ENCODE assay signal across 22 cellular contexts in genomic region chr9:26357803-26358339, GRCh38.
DNase-seq lines count a peak whose midpoint lies in the region; TF ChIP-seq lines count a peak whose summit lies in the region.
"Had no signal": no experiment of that assay in that cellular context is flagged by ENCODE, and none has a peak within 500 bp of the region (broad histone marks: within the 10 kb centered on the region; RNA-seq: fewer than 3 reads in every experiment).

No MANE protein-coding gene starts in this region.

- H3K4me3 ChIP-seq in thyroid gland (replicated peaks in 1 of 3) (no peak overlapping the region), GM23248 (no peak overlapping the region)
- H3K4me3 ChIP-seq: GM12878, MG63 had no signal

- H3K27ac Mint-ChIP-seq in chondrocyte (ENCODE audit: unreplicated experiment): no peak overlapping the region
- H3K27ac Mint-ChIP-seq: CD4-positive, alpha-beta T cell; T-helper 1 cell treated with Interleukin-12 subunit alpha and Interleukin-12 subunit beta and Interleukin-4 antibody, amounts not matched to agents 30 μg/mL and 1 μg/mL, for 36 hours had no signal

- peak; percentile 7 for DNase-seq in NCI-H1092 (lab: John Stamatoyannopoulos, UW)
- peak; percentile 0 to 70 for DNase-seq in NCI-H524 (lab: John Stamatoyannopoulos, UW)
- DNase-seq in cerebellar cortex (ENCODE audit: low spot score): peak; percentile 5
- peak in 1 of 2 donors; percentile 12 for DNase-seq in thyroid gland
- no peak for DNase-seq in SKM-1 (lab: John Stamatoyannopoulos, UW; ENCODE audit: unreplicated experiment)
- no peak for DNase-seq in GM23248
- no peak for DNase-seq in chondrocyte (ENCODE audit: low spot score)
- DNase-seq: BE2C; Calu3; CD4-positive, alpha-beta T cell; DMS79 treated with DMSO at 0.1 percent for 48 hours; GDM1; GOT3; MG63; NCI-H1105 treated with DMSO at 0.1 percent for 48 hours; NCI-H1694 treated with DMSO at 0.1 percent for 48 hours; NCI-H510A treated with DMSO at 0.1 percent for 48 hours; RPMI8226; SIG-M5 had no signal

- no peaks in the 10 kb centered on the region for H3K9me2 ChIP-seq in GM23248 (ENCODE audit: insufficient read depth)

- peaks cover 21% of the 10 kb centered on the region for H3K27me3 Mint-ChIP-seq in chondrocyte (ENCODE audit: low read depth)
- H3K27me3 Mint-ChIP-seq: CD4-positive, alpha-beta T cell had no signal

- no peaks in the 10 kb centered on the region for H3K9me3 ChIP-seq in thyroid gland
- no peaks in the 10 kb centered on the region for H3K9me3 ChIP-seq in GM23248 (ENCODE audit: low read depth)
- H3K9me3 ChIP-seq: BE2C, MG63 had no signal

- TF ChIP-seq CTCF in thyroid gland (IDR thresholded peaks at IDR 0.05) (no peak), chondrocyte (IDR thresholded peaks at IDR 0.05) (no peak)

- no peaks in the 10 kb centered on the region for H3F3A ChIP-seq in GM23248 (ENCODE audit: insufficient read depth)

- no peaks in the 10 kb centered on the region for H3K79me2 ChIP-seq in GM23248 (ENCODE audit: insufficient read depth)

- intact Hi-C loops in thyroid gland (cut with DNase I): no loop called here

- no peaks in the 10 kb centered on the region for H3K27me3 ChIP-seq in thyroid gland
- no peaks in the 10 kb centered on the region for H3K27me3 ChIP-seq in GM23248 (replicated peaks; ENCODE audit: insufficient read depth)
- H3K27me3 ChIP-seq: BE2C, MG63 had no signal

- peaks cover 25 to 31% of the 10 kb centered on the region in 2 donors for H3K4me1 ChIP-seq in thyroid gland
- H3K4me1 ChIP-seq in GM23248 (ENCODE audit: insufficient read depth): no peaks in the 10 kb centered on the region
- H3K4me1 ChIP-seq: BE2C had no signal

- no peaks in the 10 kb centered on the region for H4K20me1 ChIP-seq in GM23248 (ENCODE audit: insufficient read depth)

- no peaks in the 10 kb centered on the region for H3K9me3 Mint-ChIP-seq in chondrocyte (ENCODE audit: low read depth)

- H3K36me3 ChIP-seq in thyroid gland (no peaks in the 10 kb centered on the region), GM23248 (ENCODE audit: low read depth) (no peaks in the 10 kb centered on the region)
- H3K36me3 ChIP-seq: BE2C, MG63 had no signal

- H3K27ac ChIP-seq in thyroid gland (peak overlapping the region; percentile 18 to 54 (median 54)), GM23248 (no peak overlapping the region)
- H3K27ac ChIP-seq: KMS-11 had no signal

- in situ Hi-C loops in GM23248 (cut with MboI): no loop called here

- H2AFZ ChIP-seq in GM23248: no peak overlapping the region

- TF ChIP-seq POLR2A in thyroid gland (IDR thresholded peaks at IDR 0.05): no peak

- H3K4me1 Mint-ChIP-seq in chondrocyte (ENCODE audit: low read depth): peaks cover 6% of the 10 kb centered on the region

- H3K36me3 Mint-ChIP-seq in chondrocyte (ENCODE audit: low read depth): no peaks in the 10 kb centered on the region

- H3K9ac ChIP-seq in GM23248: no peak overlapping the region
- H3K9ac ChIP-seq: KMS-11 had no signal

- WGBS in thyroid gland, 2 donors: 21 to 22% methylated on average over 3 of the region's 3 CpGs
- 0 to 1% methylated on average over 3 of the region's 3 CpGs for WGBS in GM23248 (ENCODE audit: low coverage in 1 of 2, low lambda C conversion rate in 2 of 2, missing lambda C conversion rate in 2 of 2), 2 experiments

- H3K4me2 ChIP-seq in GM23248 (ENCODE audit: unreplicated experiment): no peak overlapping the region
- H3K4me2 ChIP-seq: KMS-11 had no signal

- no peak overlapping the region for H3K4me3 Mint-ChIP-seq in chondrocyte (ENCODE audit: unreplicated experiment)
- H3K4me3 Mint-ChIP-seq: CD4-positive, alpha-beta T cell; T-helper 1 cell treated with Interleukin-12 subunit alpha and Interleukin-12 subunit beta and Interleukin-4 antibody, amounts not matched to agents 30 μg/mL and 1 μg/mL, for 36 hours had no signal

Comparison
In these comparisons a context has a peak if more than half of its experiments do, and no peak if none do; other contexts are left out.
1. DNase-seq: peak in NCI-H1092 (single experiment), NCI-H524 (2 of 2) and cerebellar cortex (single experiment); none in SKM-1 (single experiment), GM23248 (single experiment) and chondrocyte (single experiment).